In genomic region chr2:59490192-59490591, GRCh38 we compare ENCODE assay signal across 26 cellular contexts.
DNase-seq lines count a peak whose midpoint lies in the region; ATAC-seq, FAIRE-seq and TF ChIP-seq lines count a peak whose summit lies in the region.
"Had no signal": no experiment of that assay in that cellular context is flagged by ENCODE, and none has a peak within 500 bp of the region (broad histone marks: within the 10 kb centered on the region; RNA-seq: fewer than 3 reads in every experiment).

No MANE protein-coding gene starts in this region.

- H3K4me1 Mint-ChIP-seq in CD4-positive, alpha-beta memory T cell: no peaks in the 10 kb centered on the region
- H3K4me1 Mint-ChIP-seq: CD14-positive monocyte; CD4-positive, CD25-positive, alpha-beta regulatory T cell had no signal

- no peak for TF ChIP-seq POLR2A in HepG2 (IDR thresholded peaks at IDR 0.05; ENCODE audit: insufficient read depth in 1 of 2, low read depth in 2 of 2, low read length in 2 of 2)
- TF ChIP-seq POLR2A in right lobe of liver (IDR thresholded peaks at IDR 0.05): no peak
- TF ChIP-seq POLR2A in K562 (conservative IDR thresholded peaks at IDR 0.05): no peak

- H3K36me3 Mint-ChIP-seq in CD4-positive, alpha-beta memory T cell: no peaks in the 10 kb centered on the region
- H3K36me3 Mint-ChIP-seq: CD14-positive monocyte; CD4-positive, CD25-positive, alpha-beta regulatory T cell; CD8-positive, alpha-beta T cell had no signal

- no peaks in the 10 kb centered on the region for H3K27me3 Mint-ChIP-seq in CD4-positive, alpha-beta memory T cell
- H3K27me3 Mint-ChIP-seq: CD4-positive, CD25-positive, alpha-beta regulatory T cell had no signal

- TF ChIP-seq EP300 in HepG2 (IDR thresholded peaks at IDR 0.05; ENCODE audit: low read depth in 2 of 2, low read length in 2 of 2) (no peak), HepG2 (CRISPR knock-in tag; IDR thresholded peaks at IDR 0.05; ENCODE audit: borderline replicate concordance) (no peak), K562 (IDR thresholded peaks at IDR 0.05; ENCODE audit: low read length) (no peak)

- H3K27ac Mint-ChIP-seq in CD4-positive, alpha-beta memory T cell: no peak overlapping the region
- H3K27ac Mint-ChIP-seq: CD14-positive monocyte; CD4-positive, CD25-positive, alpha-beta regulatory T cell; CD8-positive, alpha-beta T cell had no signal

- POLR2A ChIA-PET in HepG2 (lab: Yijun Ruan, JAX): no interaction called here
- POLR2A ChIA-PET in K562 (lab: Yijun Ruan, JAX): no interaction called here
- POLR2A ChIA-PET in CD4-positive, alpha-beta memory T cell (lab: Charles Lee; ENCODE audit: partially characterized antibody): no interaction called here

- no peak overlapping the region for H3K4me2 ChIP-seq in HepG2 (ENCODE audit: low read depth, low read length)
- no peak overlapping the region for H3K4me2 ChIP-seq in K562 (ENCODE audit: insufficient read depth, low read length)
- H3K4me2 ChIP-seq: BLaER1 had no signal

- no peak overlapping the region for H3K9ac ChIP-seq in HepG2 (ENCODE audit: insufficient read depth, low read depth, low read length)
- H3K9ac ChIP-seq in K562 (ENCODE audit: insufficient read depth in 1 of 2, low read depth in 2 of 2, low read length in 2 of 2): no peak overlapping the region
- H3K9ac ChIP-seq: BLaER1 had no signal

- H3K27me3 ChIP-seq in HepG2 (ENCODE audit: control insufficient read depth in 1 of 2, insufficient read depth in 2 of 2, low read length in 2 of 2): no peaks in the 10 kb centered on the region
- H3K27me3 ChIP-seq in right lobe of liver: no peaks in the 10 kb centered on the region
- H3K27me3 ChIP-seq in K562 (ENCODE audit: control insufficient read depth in 2 of 2, insufficient read depth in 2 of 2, low read length in 2 of 2): no peaks in the 10 kb centered on the region
- H3K27me3 ChIP-seq in CD4-positive, alpha-beta memory T cell (ENCODE audit: insufficient read depth, low read length): no peaks in the 10 kb centered on the region
- H3K27me3 ChIP-seq: BE2C, BLaER1 had no signal

- DNase-seq in HepG2 (ENCODE audit: low spot score) (no peak), right lobe of liver (no peak), K562 (ENCODE audit: extremely low read depth in 1 of 4, low spot score in 3 of 4) (no peak), DMS 273 (lab: John Stamatoyannopoulos, UW; ENCODE audit: unreplicated experiment) (no peak)
- no peak for DNase-seq in CD4-positive, alpha-beta memory T cell
- DNase-seq: ACHN; BE2C; C1 segment of cervical spinal cord; Caco-2; Calu3; CD4-positive, CD25-positive, alpha-beta regulatory T cell; CD8-positive, alpha-beta T cell; DMS 273 treated with DMSO at 0.1 percent for 48 hours; DMS153; DMS53; DMS79; DND-41; EL; GDM1 had no signal

- FAIRE-seq in HepG2 (lab: Jason Lieb, UNC) (no peak), K562 (lab: Jason Lieb, UNC) (no peak)
- FAIRE-seq: D721Med, GM12878, GM12892, GM18507 had no signal

- intact Hi-C loops in HepG2 (cut with micrococcal nuclease; ENCODE audit: unreplicated experiment) (no loop called here), right lobe of liver (cut with DNase I) (no loop called here), K562 (cut with micrococcal nuclease) (no loop called here)
- intact Hi-C loops in CD4-positive, alpha-beta memory T cell (cut with micrococcal nuclease): no loop called here

- peaks cover 39% of the 10 kb centered on the region for H3K9me3 ChIP-seq in HepG2 (ENCODE audit: low read length)
- no peaks in the 10 kb centered on the region for H3K9me3 ChIP-seq in right lobe of liver
- H3K9me3 ChIP-seq in K562 (replicated peaks; ENCODE audit: control insufficient read depth, insufficient read depth, low read depth, low read length): no peaks in the 10 kb centered on the region
- no peaks in the 10 kb centered on the region for H3K9me3 ChIP-seq in CD4-positive, alpha-beta memory T cell (ENCODE audit: control insufficient read depth in 1 of 2, low read length in 2 of 2)
- H3K9me3 ChIP-seq: BE2C, BLaER1, Caco-2 had no signal

- H3K27ac ChIP-seq in HepG2 (ENCODE audit: extremely low read length, insufficient read depth, low read length) (no peak overlapping the region), right lobe of liver (no peak overlapping the region), K562 (ENCODE audit: extremely low read depth, low read depth, low read length) (no peak overlapping the region)
- H3K27ac ChIP-seq in CD4-positive, alpha-beta memory T cell (ENCODE audit: low read depth, low read length): no peak overlapping the region
- H3K27ac ChIP-seq: 22Rv1, BLaER1 had no signal

- TF ChIP-seq RAD21 in HepG2 (CRISPR knock-in tag; IDR thresholded peaks at IDR 0.05) (no peak), K562 (CRISPR knock-in tag; conservative IDR thresholded peaks at IDR 0.05 in 1 of 2, IDR thresholded peaks at IDR 0.05 in 1 of 2) (no peak)

- no peak overlapping the region for H3K4me3 Mint-ChIP-seq in CD4-positive, alpha-beta memory T cell
- H3K4me3 Mint-ChIP-seq: CD14-positive monocyte; CD4-positive, CD25-positive, alpha-beta regulatory T cell; CD8-positive, alpha-beta T cell had no signal

- no peaks in the 10 kb centered on the region for H4K20me1 ChIP-seq in HepG2 (ENCODE audit: insufficient read depth, low read length)
- no peaks in the 10 kb centered on the region for H4K20me1 ChIP-seq in K562 (replicated peaks; ENCODE audit: control insufficient read depth, insufficient read depth, low read length)
- H4K20me1 ChIP-seq: BLaER1 had no signal

- BruUV-seq in HepG2 (replicated peaks; lab: Mats Ljungman, UMichigan): no TSS peak
- no TSS peak for BruUV-seq in K562 (replicated peaks; lab: Mats Ljungman, UMichigan)

- no peaks in the 10 kb centered on the region for H3K9me1 ChIP-seq in K562 (ENCODE audit: control insufficient read depth, insufficient read depth, low read length)

- peaks cover 0 to 10% (median 2%) of the 10 kb centered on the region in 8 donors for H3K9me3 Mint-ChIP-seq in CD4-positive, alpha-beta memory T cell

- in situ Hi-C loops in HepG2 (cut with HindIII; ENCODE audit: extremely low pct_ligation_motif_present, low pct_unique_long_range_greater_than_20kb) (no loop called here), K562 (cut with MboI) (no loop called here)

- CTCF ChIA-PET in HepG2 (lab: Yijun Ruan, JAX; ENCODE audit: low intra/inter-chr PET ratio, low total read pairs): no interaction called here
- CTCF ChIA-PET in K562 (lab: Yijun Ruan, JAX; ENCODE audit: low intra/inter-chr PET ratio): no interaction called here
- CTCF ChIA-PET in CD4-positive, alpha-beta memory T cell (lab: Charles Lee; ENCODE audit: partially characterized antibody): no interaction called here

- ATAC-seq in HepG2: no peak
- no peak for ATAC-seq in right lobe of liver
- ATAC-seq in K562: no peak
- ATAC-seq: CD8-positive, alpha-beta T cell; GM12878 had no signal

- no peak overlapping the region for H3K4me3 ChIP-seq in HepG2 (replicated peaks in 1 of 3; ENCODE audit: insufficient read depth in 1 of 3, low read depth in 2 of 3, low read length in 3 of 3)
- no peak overlapping the region for H3K4me3 ChIP-seq in right lobe of liver
- no peak overlapping the region for H3K4me3 ChIP-seq in K562
- H3K4me3 ChIP-seq in CD4-positive, alpha-beta memory T cell (ENCODE audit: low read length in 2 of 2): no peak overlapping the region
- H3K4me3 ChIP-seq: BLaER1, GM12878 had no signal

- 0% methylated on average over 2 of the region's 2 CpGs for WGBS in HepG2 (ENCODE audit: low lambda C conversion rate)
- WGBS in right lobe of liver (ENCODE audit: insufficient coverage, low coverage, low lambda C conversion rate, missing lambda C conversion rate): 61% methylated on average over 2 of the region's 2 CpGs
- 0% methylated on average over 2 of the region's 2 CpGs for WGBS in K562 (ENCODE audit: insufficient coverage, low coverage, missing lambda C conversion rate)

- no peaks in the 10 kb centered on the region for H3K79me2 ChIP-seq in HepG2 (ENCODE audit: insufficient read depth, low read length)
- H3K79me2 ChIP-seq in K562 (ENCODE audit: control insufficient read depth, insufficient read depth, low read length): no peaks in the 10 kb centered on the region

- no peak for TF ChIP-seq CTCF in HepG2 (CRISPR knock-in tag; IDR thresholded peaks at IDR 0.05)
- TF ChIP-seq CTCF in right lobe of liver (IDR thresholded peaks at IDR 0.05): no peak
- no peak for TF ChIP-seq CTCF in K562 (IDR thresholded peaks at IDR 0.05 in 2 of 3, conservative IDR thresholded peaks at IDR 0.05 in 1 of 3; ENCODE audit: insufficient read depth in 2 of 3, low read depth in 1 of 3, low read length in 3 of 3)

- H3K36me3 ChIP-seq in HepG2 (replicated peaks in 1 of 2; ENCODE audit: control insufficient read depth in 1 of 2, insufficient read depth in 2 of 2, low read length in 2 of 2) (no peaks in the 10 kb centered on the region), right lobe of liver (no peaks in the 10 kb centered on the region), K562 (ENCODE audit: control insufficient read depth, insufficient read depth, low read length) (no peaks in the 10 kb centered on the region)
- no peaks in the 10 kb centered on the region for H3K36me3 ChIP-seq in CD4-positive, alpha-beta memory T cell (ENCODE audit: insufficient read depth, low read length)
- H3K36me3 ChIP-seq: BE2C, BLaER1 had no signal

- H2AFZ ChIP-seq in HepG2 (ENCODE audit: low read length) (no peak overlapping the region), K562 (ENCODE audit: low read depth, low read length) (no peak overlapping the region)

- no peaks in the 10 kb centered on the region for H3K4me1 ChIP-seq in HepG2 (ENCODE audit: insufficient read depth, low read length)
- no peaks in the 10 kb centered on the region for H3K4me1 ChIP-seq in right lobe of liver
- no peaks in the 10 kb centered on the region for H3K4me1 ChIP-seq in K562 (replicated peaks in 1 of 2; ENCODE audit: control insufficient read depth in 2 of 2, insufficient read depth in 2 of 2, low read length in 2 of 2)
- H3K4me1 ChIP-seq in CD4-positive, alpha-beta memory T cell (ENCODE audit: insufficient read depth, low read length): no peaks in the 10 kb centered on the region
- H3K4me1 ChIP-seq: BE2C, BLaER1, Caco-2 had no signal

TF ChIP-seq in HepG2, 621 proteins besides CTCF, POLR2A, EP300 and RAD21 (continues in another document):
- no peak for TF ChIP-seq ZNF740 (CRISPR knock-in tag; IDR thresholded peaks at IDR 0.05)
- TF ChIP-seq MAFF (IDR thresholded peaks at IDR 0.05; ENCODE audit: low read depth, low read length): peak; percentile 62; the same call in 1 of the 2 replicates
- no peak for TF ChIP-seq TOPORS (CRISPR knock-in tag; IDR thresholded peaks at IDR 0.05)

TF ChIP-seq in K562, 482 proteins besides CTCF, POLR2A, EP300 and RAD21:
- TF ChIP-seq CHD4 (IDR thresholded peaks at IDR 0.05; ENCODE audit: insufficient read depth, insufficient replicate concordance, low read depth, low read length, poor library complexity, severe bottlenecking) (no peak), ZNF316 (IDR thresholded peaks at IDR 0.05) (peak; percentile 19; the same call in 1 of the 2 replicates), ZNF212 (CRISPR knock-in tag; IDR thresholded peaks at IDR 0.05) (no peak), MAFF (IDR thresholded peaks at IDR 0.05; ENCODE audit: low read length) (0 out of 2 replicates have a peak, but pooled peaks have one; percentile 7)
TF ChIP-seq in K562: peak in this region for 2.

Comparison
In these comparisons a context has a peak if more than half of its experiments do, and no peak if none do; other contexts are left out.
1. Of the 241 proteins assayed by ChIP-seq in both HepG2 and K562: peak only in HepG2: MAFK; only in K562: none; in both: MAFF; in neither: 239.